Comparison of ENCODE assay signal across 18 cellular contexts in genomic region chr22:39953101-39953500, GRCh38. TPM values are rescaled to one million over a fixed set of nuclear protein-coding genes. Genes with fewer than 3 reads are reported as not detected.
DNase-seq lines count a peak whose midpoint lies in the region; ATAC-seq and TF ChIP-seq lines count a peak whose summit lies in the region.
"Had no signal": no experiment of that assay in that cellular context is flagged by ENCODE, and none has a peak within 500 bp of the region (broad histone marks: within the 10 kb centered on the region; RNA-seq: fewer than 3 reads in every experiment).

No MANE protein-coding gene starts in this region.

- POLR2A ChIA-PET in activated CD8-positive, alpha-beta T cell treated with anti-CD3 and anti-CD28 coated beads, Interleukin-2, amount 10 ng/mL, durations not matched to agents 7 days and 5 days (lab: Charles Lee) = interaction anchor here (1.5 to 2.4 kb wide), 2 partner anchors 9 to 11 kb away, joined by 4 to 12 read pairs; no protein-coding TSS in a partner anchor

- peaks cover 91% of the 10 kb centered on the region for H3K4me1 Mint-ChIP-seq in activated naive CD4-positive, alpha-beta T cell treated with anti-CD3 and anti-CD28 coated beads, Interleukin-2, amount 10 ng/mL, durations not matched to agents 7 days and 5 days
- H3K4me1 Mint-ChIP-seq in activated CD8-positive, alpha-beta T cell treated with anti-CD3 and anti-CD28 coated beads, Interleukin-2, amount 10 ng/mL, durations not matched to agents 7 days and 5 days (ENCODE audit: low read depth) = peaks cover 98% of the 10 kb centered on the region

- H3K27me3 Mint-ChIP-seq in activated naive CD4-positive, alpha-beta T cell treated with anti-CD3 and anti-CD28 coated beads, Interleukin-2, amount 10 ng/mL, durations not matched to agents 7 days and 5 days = no peaks in the 10 kb centered on the region
- no peaks in the 10 kb centered on the region for H3K27me3 Mint-ChIP-seq in activated CD8-positive, alpha-beta T cell treated with anti-CD3 and anti-CD28 coated beads, Interleukin-2, amount 10 ng/mL, durations not matched to agents 7 days and 5 days (ENCODE audit: low read depth)

- TF ChIP-seq CTCF in GM13977 (IDR thresholded peaks at IDR 0.05; ENCODE audit: extremely low read depth, insufficient read depth, missing control alignments) = no peak

- CTCF ChIA-PET in activated naive CD4-positive, alpha-beta T cell treated with anti-CD3 and anti-CD28 coated beads, Interleukin-2, amount 10 ng/mL, durations not matched to agents 7 days and 5 days (lab: Charles Lee) = interaction anchor here (1.0 to 1.4 kb wide), 3 partner anchors 8 to 71 kb away, joined by 3 read pairs; no protein-coding TSS in a partner anchor
- CTCF ChIA-PET in activated CD8-positive, alpha-beta T cell treated with anti-CD3 and anti-CD28 coated beads, Interleukin-2, amount 10 ng/mL, durations not matched to agents 7 days and 5 days (lab: Charles Lee) = interaction anchor here (0.8 to 5.0 kb wide), 5 partner anchors 10 to 224 kb away, joined by 3 to 41 read pairs (median 4); partner anchors contain the start of gene TNRC6B

- in situ Hi-C loops in GM13977 (cut with MboI; ENCODE audit: low pct_unique_long_range_greater_than_20kb, low sequenced_read_pairs, unreplicated experiment) = no loop called here

- no peak for DNase-seq in activated naive CD4-positive, alpha-beta T cell treated with anti-CD3 and anti-CD28 coated beads, Interleukin-2, amount 10 ng/mL, durations not matched to agents 7 days and 5 days
- no peak for DNase-seq in activated naive CD4-positive, alpha-beta T cell treated with Interleukin-2 at 50 U/mL for 16 hours
- DNase-seq in activated CD8-positive, alpha-beta T cell treated with anti-CD3 and anti-CD28 coated beads, Interleukin-2, amount 10 ng/mL, durations not matched to agents 7 days and 5 days = no peak
- DNase-seq in myocyte (ENCODE audit: low read depth) = peak; percentile 48
- DNase-seq in superior temporal gyrus (ENCODE audit: extremely low spot score) = peak; percentile 34
- no peak for DNase-seq in SKM-1 treated with dmso at 0.1 percent for 144 hours (lab: John Stamatoyannopoulos, UW; ENCODE audit: unreplicated experiment)
- DNase-seq in GM13977 (ENCODE audit: low spot score) = no peak
- no peak for DNase-seq in EL
- DNase-seq: activated CD4-positive, CD25-positive, alpha-beta regulatory T cell; KBM-7; NCI-H187; NCI-H748 treated with DMSO at 0.1 percent for 48 hours; OCI-M1; SHP77 treated with DMSO at 0.1 percent for 48 hours had no signal

- peak overlapping the region; percentile 82 for H3K27ac Mint-ChIP-seq in activated naive CD4-positive, alpha-beta T cell treated with anti-CD3 and anti-CD28 coated beads, Interleukin-2, amount 10 ng/mL, durations not matched to agents 7 days and 5 days
- peak overlapping the region; percentile 76 for H3K27ac Mint-ChIP-seq in activated CD8-positive, alpha-beta T cell treated with anti-CD3 and anti-CD28 coated beads, Interleukin-2, amount 10 ng/mL, durations not matched to agents 7 days and 5 days

- no peak for ATAC-seq in activated CD8-positive, alpha-beta T cell treated with anti-CD3 and anti-CD28 coated beads, Interleukin-2, amount 10 ng/mL, durations not matched to agents 7 days and 5 days

- peaks cover 77% of the 10 kb centered on the region for H3K36me3 Mint-ChIP-seq in activated naive CD4-positive, alpha-beta T cell treated with anti-CD3 and anti-CD28 coated beads, Interleukin-2, amount 10 ng/mL, durations not matched to agents 7 days and 5 days
- peaks cover 95% of the 10 kb centered on the region for H3K36me3 Mint-ChIP-seq in activated CD8-positive, alpha-beta T cell treated with anti-CD3 and anti-CD28 coated beads, Interleukin-2, amount 10 ng/mL, durations not matched to agents 7 days and 5 days (ENCODE audit: low read depth)

- H3K9me3 Mint-ChIP-seq in activated naive CD4-positive, alpha-beta T cell treated with anti-CD3 and anti-CD28 coated beads, Interleukin-2, amount 10 ng/mL, durations not matched to agents 7 days and 5 days = no peaks in the 10 kb centered on the region
- no peaks in the 10 kb centered on the region for H3K9me3 Mint-ChIP-seq in activated CD8-positive, alpha-beta T cell treated with anti-CD3 and anti-CD28 coated beads, Interleukin-2, amount 10 ng/mL, durations not matched to agents 7 days and 5 days (ENCODE audit: insufficient read depth)

- no peak overlapping the region for H3K4me3 Mint-ChIP-seq in activated naive CD4-positive, alpha-beta T cell treated with anti-CD3 and anti-CD28 coated beads, Interleukin-2, amount 10 ng/mL, durations not matched to agents 7 days and 5 days
- H3K4me3 Mint-ChIP-seq in activated CD8-positive, alpha-beta T cell treated with anti-CD3 and anti-CD28 coated beads, Interleukin-2, amount 10 ng/mL, durations not matched to agents 7 days and 5 days = peak overlapping the region; percentile 10
- H3K4me3 Mint-ChIP-seq: neural crest cell had no signal

RNA-seq across cellular contexts. Expression of gene TMA7B, which starts 7.1 kb away (rescaled TPM):
- total RNA-seq in activated CD8-positive, alpha-beta T cell treated with anti-CD3 and anti-CD28 coated beads, Interleukin-2, amount 10 ng/mL, durations not matched to agents 7 days and 5 days = 1 to 10 TPM; 8.6 to 8.7 TPM
- total RNA-seq in myocyte = not detected in 2 replicates
- polyA plus RNA-seq in myocyte (2012) = not detected
- total RNA-seq: Daoy, H4, neural crest cell had no signal

RNA-seq across cellular contexts. Expression of gene FAM83F, which starts 41.7 kb away (rescaled TPM):
- total RNA-seq in activated CD8-positive, alpha-beta T cell treated with anti-CD3 and anti-CD28 coated beads, Interleukin-2, amount 10 ng/mL, durations not matched to agents 7 days and 5 days = under 1 TPM; 0.03 to 0.11 TPM
- total RNA-seq in myocyte = not detected in 2 replicates
- polyA plus RNA-seq in myocyte (2012) = not detected
- total RNA-seq: H4 had no signal

RNA-seq across cellular contexts. Expression of gene GRAP2, which starts 52.2 kb away (rescaled TPM):
- total RNA-seq in activated CD8-positive, alpha-beta T cell treated with anti-CD3 and anti-CD28 coated beads, Interleukin-2, amount 10 ng/mL, durations not matched to agents 7 days and 5 days = 100 to 1,000 TPM; 235 to 239 TPM
- total RNA-seq in myocyte = not detected in 2 replicates
- polyA plus RNA-seq in myocyte (2012) = not detected
- total RNA-seq: H4 had no signal

RNA-seq across cellular contexts. Expression of gene ENTHD1, which starts 59.5 kb away (rescaled TPM):
- total RNA-seq in activated CD8-positive, alpha-beta T cell treated with anti-CD3 and anti-CD28 coated beads, Interleukin-2, amount 10 ng/mL, durations not matched to agents 7 days and 5 days = under 1 TPM in 1 of 2 experiments, not detected in 1; 0.11 TPM
- not detected in 2 replicates for total RNA-seq in myocyte
- not detected for polyA plus RNA-seq in myocyte (2012)
- total RNA-seq: Daoy, H4, neural crest cell, posterior vena cava had no signal

Comparison
In these comparisons a context has a peak if more than half of its experiments do, and no peak if none do; other contexts are left out.
1. DNase-seq: peak in myocyte (single experiment) and superior temporal gyrus (single experiment); none in activated naive CD4-positive, alpha-beta T cell treated with anti-CD3 and anti-CD28 coated beads, Interleukin-2, amount 10 ng/mL, durations not matched to agents 7 days and 5 days (single experiment), activated naive CD4-positive, alpha-beta T cell treated with Interleukin-2 at 50 U/mL for 16 hours (single experiment), activated CD8-positive, alpha-beta T cell treated with anti-CD3 and anti-CD28 coated beads, Interleukin-2, amount 10 ng/mL, durations not matched to agents 7 days and 5 days (single experiment), SKM-1 treated with dmso at 0.1 percent for 144 hours (single experiment), GM13977 (single experiment) and EL (single experiment).
2. RNA of gene GRAP2, which starts 52.2 kb away (total RNA-seq): 235 to 239 TPM in activated CD8-positive, alpha-beta T cell treated with anti-CD3 and anti-CD28 coated beads, Interleukin-2, amount 10 ng/mL, durations not matched to agents 7 days and 5 days; not detected in myocyte; every median in the first group is over 100 times any median in the second.